1 cellular context compared by ENCODE assay signal in the genomic region with DNA sequence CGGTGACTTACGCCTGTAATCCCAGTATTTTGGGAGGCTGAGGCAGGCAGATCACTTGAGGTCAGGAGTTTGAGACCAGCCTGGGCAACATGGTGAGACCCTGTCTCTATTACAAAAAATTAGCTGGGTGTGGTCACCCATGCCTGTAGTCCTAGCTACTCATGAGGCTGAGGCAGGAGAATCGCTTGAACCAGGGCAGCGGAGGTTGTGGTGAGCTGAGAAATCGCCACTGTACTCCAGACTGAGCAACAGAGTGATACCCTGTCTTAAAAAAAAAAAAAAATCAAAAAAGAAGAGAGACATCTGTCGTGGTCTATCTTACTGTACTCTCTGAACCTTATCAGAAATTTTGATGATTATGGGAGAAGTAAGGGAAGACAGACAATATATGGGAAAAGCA.
A peak's percentile ranks its signal among the peaks of the same experiment; 100 is the strongest.
TF ChIP-seq lines count a peak whose summit lies in the region.

No MANE protein-coding gene starts in this region.

TF ChIP-seq in GM12878, 131 proteins besides CTCF, POLR2A, EP300 and RAD21 (continued from another document):
- TF ChIP-seq, protein P1, sequence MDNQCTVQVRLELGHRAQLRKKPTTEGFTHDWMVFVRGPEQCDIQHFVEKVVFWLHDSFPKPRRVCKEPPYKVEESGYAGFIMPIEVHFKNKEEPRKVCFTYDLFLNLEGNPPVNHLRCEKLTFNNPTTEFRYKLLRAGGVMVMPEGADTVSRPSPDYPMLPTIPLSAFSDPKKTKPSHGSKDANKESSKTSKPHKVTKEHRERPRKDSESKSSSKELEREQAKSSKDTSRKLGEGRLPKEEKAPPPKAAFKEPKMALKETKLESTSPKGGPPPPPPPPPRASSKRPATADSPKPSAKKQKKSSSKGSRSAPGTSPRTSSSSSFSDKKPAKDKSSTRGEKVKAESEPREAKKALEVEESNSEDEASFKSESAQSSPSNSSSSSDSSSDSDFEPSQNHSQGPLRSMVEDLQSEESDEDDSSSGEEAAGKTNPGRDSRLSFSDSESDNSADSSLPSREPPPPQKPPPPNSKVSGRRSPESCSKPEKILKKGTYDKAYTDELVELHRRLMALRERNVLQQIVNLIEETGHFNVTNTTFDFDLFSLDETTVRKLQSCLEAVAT (IDR thresholded peaks at IDR 0.05) = peak; percentile 65; the same call in 1 of the 2 replicates
- no peak for TF ChIP-seq ATF3 (IDR thresholded peaks at IDR 0.05; ENCODE audit: borderline replicate concordance, extremely low read depth, low read depth, low read length)
- TF ChIP-seq, protein P2, sequence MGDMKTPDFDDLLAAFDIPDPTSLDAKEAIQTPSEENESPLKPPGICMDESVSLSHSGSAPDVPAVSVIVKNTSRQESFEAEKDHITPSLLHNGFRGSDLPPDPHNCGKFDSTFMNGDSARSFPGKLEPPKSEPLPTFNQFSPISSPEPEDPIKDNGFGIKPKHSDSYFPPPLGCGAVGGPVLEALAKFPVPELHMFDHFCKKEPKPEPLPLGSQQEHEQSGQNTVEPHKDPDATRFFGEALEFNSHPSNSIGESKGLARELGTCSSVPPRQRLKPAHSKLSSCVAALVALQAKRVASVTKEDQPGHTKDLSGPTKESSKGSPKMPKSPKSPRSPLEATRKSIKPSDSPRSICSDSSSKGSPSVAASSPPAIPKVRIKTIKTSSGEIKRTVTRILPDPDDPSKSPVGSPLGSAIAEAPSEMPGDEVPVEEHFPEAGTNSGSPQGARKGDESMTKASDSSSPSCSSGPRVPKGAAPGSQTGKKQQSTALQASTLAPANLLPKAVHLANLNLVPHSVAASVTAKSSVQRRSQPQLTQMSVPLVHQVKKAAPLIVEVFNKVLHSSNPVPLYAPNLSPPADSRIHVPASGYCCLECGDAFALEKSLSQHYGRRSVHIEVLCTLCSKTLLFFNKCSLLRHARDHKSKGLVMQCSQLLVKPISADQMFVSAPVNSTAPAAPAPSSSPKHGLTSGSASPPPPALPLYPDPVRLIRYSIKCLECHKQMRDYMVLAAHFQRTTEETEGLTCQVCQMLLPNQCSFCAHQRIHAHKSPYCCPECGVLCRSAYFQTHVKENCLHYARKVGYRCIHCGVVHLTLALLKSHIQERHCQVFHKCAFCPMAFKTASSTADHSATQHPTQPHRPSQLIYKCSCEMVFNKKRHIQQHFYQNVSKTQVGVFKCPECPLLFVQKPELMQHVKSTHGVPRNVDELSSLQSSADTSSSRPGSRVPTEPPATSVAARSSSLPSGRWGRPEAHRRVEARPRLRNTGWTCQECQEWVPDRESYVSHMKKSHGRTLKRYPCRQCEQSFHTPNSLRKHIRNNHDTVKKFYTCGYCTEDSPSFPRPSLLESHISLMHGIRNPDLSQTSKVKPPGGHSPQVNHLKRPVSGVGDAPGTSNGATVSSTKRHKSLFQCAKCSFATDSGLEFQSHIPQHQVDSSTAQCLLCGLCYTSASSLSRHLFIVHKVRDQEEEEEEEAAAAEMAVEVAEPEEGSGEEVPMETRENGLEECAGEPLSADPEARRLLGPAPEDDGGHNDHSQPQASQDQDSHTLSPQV (IDR thresholded peaks at IDR 0.05) = no peak
- TF ChIP-seq PKNOX1 (IDR thresholded peaks at IDR 0.05) = no peak
- TF ChIP-seq, protein P3, sequence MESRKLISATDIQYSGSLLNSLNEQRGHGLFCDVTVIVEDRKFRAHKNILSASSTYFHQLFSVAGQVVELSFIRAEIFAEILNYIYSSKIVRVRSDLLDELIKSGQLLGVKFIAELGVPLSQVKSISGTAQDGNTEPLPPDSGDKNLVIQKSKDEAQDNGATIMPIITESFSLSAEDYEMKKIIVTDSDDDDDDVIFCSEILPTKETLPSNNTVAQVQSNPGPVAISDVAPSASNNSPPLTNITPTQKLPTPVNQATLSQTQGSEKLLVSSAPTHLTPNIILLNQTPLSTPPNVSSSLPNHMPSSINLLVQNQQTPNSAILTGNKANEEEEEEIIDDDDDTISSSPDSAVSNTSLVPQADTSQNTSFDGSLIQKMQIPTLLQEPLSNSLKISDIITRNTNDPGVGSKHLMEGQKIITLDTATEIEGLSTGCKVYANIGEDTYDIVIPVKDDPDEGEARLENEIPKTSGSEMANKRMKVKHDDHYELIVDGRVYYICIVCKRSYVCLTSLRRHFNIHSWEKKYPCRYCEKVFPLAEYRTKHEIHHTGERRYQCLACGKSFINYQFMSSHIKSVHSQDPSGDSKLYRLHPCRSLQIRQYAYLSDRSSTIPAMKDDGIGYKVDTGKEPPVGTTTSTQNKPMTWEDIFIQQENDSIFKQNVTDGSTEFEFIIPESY (IDR thresholded peaks at IDR 0.05) = peak; percentile 57; the same call in 1 of the 2 replicates
- no peak for TF ChIP-seq SP1 (IDR thresholded peaks at IDR 0.05; ENCODE audit: low read depth, low read length)
- TF ChIP-seq FOS (IDR thresholded peaks at IDR 0.05; ENCODE audit: borderline replicate concordance, extremely low read depth, insufficient read length) = no peak
- TF ChIP-seq POLR2AphosphoS2 (IDR thresholded peaks at IDR 0.05; ENCODE audit: low read depth, low read length) = no peak
TF ChIP-seq in GM12878: peak in this region for 2.
